8 cellular contexts compared by ENCODE assay signal in the genomic region with DNA sequence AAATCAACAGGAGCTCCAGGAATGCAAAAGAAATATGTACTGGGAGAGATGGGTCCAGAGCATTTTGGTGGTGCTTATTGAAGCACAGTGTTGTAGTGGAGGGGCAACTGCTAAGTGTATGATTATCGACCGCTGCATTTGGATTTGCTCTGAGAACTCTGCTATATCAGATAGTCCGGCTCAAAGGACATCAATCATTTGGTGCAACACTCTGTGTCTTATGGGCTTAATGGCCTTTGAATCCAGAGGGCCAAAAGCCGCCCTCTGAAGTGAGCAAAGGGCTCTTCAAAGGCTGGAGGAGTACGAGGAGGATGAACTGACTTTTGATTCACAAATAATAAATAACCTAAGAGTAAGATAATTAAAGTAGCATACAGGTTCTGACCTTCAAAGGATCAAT. TPM values are rescaled to one million over a fixed set of nuclear protein-coding genes. Genes with fewer than 3 reads are reported as not detected.
"Had no signal": no experiment of that assay in that cellular context is flagged by ENCODE, and none has a peak within 500 bp of the region (broad histone marks: within the 10 kb centered on the region; RNA-seq: fewer than 3 reads in every experiment).

No MANE protein-coding gene starts in this region.

- H2AFZ ChIP-seq: GM23338 had no signal

- ATAC-seq: GM23338 had no signal

- DNase-seq: H9, HCEC 1CT, IMR-90 had no signal

- FAIRE-seq: H1, H54, HTR-8/SVneo had no signal

- H3K4me2 ChIP-seq: GM23338 had no signal

- H3K4me3 ChIP-seq: GM23338 had no signal

RNA-seq across cellular contexts. Expression of gene IKZF1, which starts 9.4 kb away (rescaled TPM):
- total RNA-seq: HT-29, IMR-90 had no signal
- polyA plus RNA-seq: IMR-90 had no signal
